In genomic region chr21:27562303-27562702, GRCh38 we compare ENCODE assay signal across 8 cellular contexts.
"Had no signal": no experiment of that assay in that cellular context is flagged by ENCODE, and none has a peak within 500 bp of the region (broad histone marks: within the 10 kb centered on the region; RNA-seq: fewer than 3 reads in every experiment).

No MANE protein-coding gene starts in this region.

- FAIRE-seq: HepG2, K562 had no signal

- H2AFZ ChIP-seq: GM23338 had no signal

- H3K4me3 ChIP-seq: GM23338, HAP-1, K562 had no signal

- DNase-seq: H7, HFFc6, KG1 had no signal

- H3K9me3 ChIP-seq: HAP-1 had no signal

- H3K4me1 ChIP-seq: HAP-1 had no signal

- H3K4me2 ChIP-seq: GM23338 had no signal

- ATAC-seq: GM23338, HCT116, HepG2, K562 had no signal

- H3K36me3 ChIP-seq: HAP-1 had no signal
